Comparison of ENCODE assay signal across 8 cellular contexts in the genomic region with DNA sequence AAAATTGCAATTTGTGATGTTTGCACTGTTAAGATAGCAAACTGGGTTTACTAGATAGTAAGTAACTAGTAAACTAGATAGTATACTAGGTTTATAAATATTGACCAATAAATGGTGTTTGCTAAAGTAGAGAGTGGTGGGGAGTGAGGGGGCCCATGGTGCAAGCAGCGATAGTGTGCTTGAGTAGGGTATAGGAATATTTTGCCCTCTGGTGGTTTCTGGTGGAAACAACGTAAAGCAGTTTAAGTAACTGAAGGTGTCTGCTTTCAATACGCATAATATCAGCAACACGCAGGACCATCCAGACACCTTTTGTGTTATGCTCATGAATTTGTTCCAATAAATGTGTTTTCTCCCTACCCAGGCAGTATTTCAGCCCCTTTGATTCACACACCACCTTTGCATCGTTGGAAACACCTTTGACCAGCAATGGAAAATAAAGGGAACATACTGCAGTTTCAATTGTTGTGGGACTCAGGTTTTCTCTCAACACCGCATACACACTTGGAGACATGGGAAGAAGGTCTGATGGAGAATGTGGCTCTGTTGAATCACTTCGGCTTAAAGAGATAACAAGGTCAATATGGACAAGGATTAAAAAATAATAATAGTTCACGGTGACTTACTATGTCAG. TPM values are rescaled to one million over a fixed set of nuclear protein-coding genes. Genes with fewer than 3 reads are reported as not detected.
A peak's percentile ranks its signal among the peaks of the same experiment; 100 is the strongest.
DNase-seq lines count a peak whose midpoint lies in the region; ATAC-seq, FAIRE-seq and TF ChIP-seq lines count a peak whose summit lies in the region.

No MANE protein-coding gene starts in this region.

- no peaks in the 10 kb centered on the region for H3K9me3 ChIP-seq in A549

- H3K9ac ChIP-seq in KMS-11, result no peak overlapping the region

- TF ChIP-seq POLR2A in A549 (IDR thresholded peaks at IDR 0.05; ENCODE audit: low read length), result no peak

- peak; percentile 40 to 61 for DNase-seq in A549 (ENCODE audit: low read depth in 1 of 2, low spot score in 1 of 2)
- peak; percentile 69 for DNase-seq in ELR (ENCODE audit: low read depth)
- DNase-seq in RWPE1 (ENCODE audit: low spot score), result peak; percentile 51
- DNase-seq in choroid plexus epithelial cell (ENCODE audit: low read depth), result peak; percentile 75
- peak; percentile 32 for DNase-seq in midbrain (lab: John Stamatoyannopoulos, UW)
- DNase-seq in occipital lobe (lab: John Stamatoyannopoulos, UW), result no peak

- POLR2A ChIA-PET in A549 (lab: Yijun Ruan, JAX), result no interaction called here
- POLR2A ChIA-PET in RWPE1 (lab: Yijun Ruan, JAX; ENCODE audit: low non-redundant PET), result no interaction called here

- peak overlapping the region; percentile 38; the same call in 2 of the 3 replicates for H3K4me2 ChIP-seq in A549
- no peak overlapping the region for H3K4me2 ChIP-seq in KMS-11

- H3K4me3 ChIP-seq in A549, result no peak overlapping the region
- H3K4me3 ChIP-seq in KMS-11 (IDR thresholded peaks at IDR 0.05; ENCODE audit: insufficient read depth, low read depth, low read length), result no peak overlapping the region
- H3K4me3 ChIP-seq in choroid plexus epithelial cell (ENCODE audit: low read depth, low read length), result peak overlapping the region; percentile 28

- no peak overlapping the region for H2AFZ ChIP-seq in KMS-11 (ENCODE audit: low read depth)

- peak; percentile 63 to 64; a peak in 4 of 5 replicates for TF ChIP-seq RAD21 in A549 (conservative IDR thresholded peaks at IDR 0.05 in 1 of 2, IDR thresholded peaks at IDR 0.05 in 1 of 2)

- ATAC-seq in A549, result peak; percentile 88
- ATAC-seq in GM21825 (IDR thresholded peaks at IDR 0.05; ENCODE audit: unreplicated experiment), result peak; percentile 77

- peak overlapping the region; percentile 57 to 81 for H3K27ac ChIP-seq in A549
- no peak overlapping the region for H3K27ac ChIP-seq in KMS-11
- no peak overlapping the region for H3K27ac ChIP-seq in RWPE1

- H3K27me3 ChIP-seq in KMS-11 (ENCODE audit: insufficient read depth, low read depth), result no peaks in the 10 kb centered on the region

- no peaks in the 10 kb centered on the region for H3K36me3 ChIP-seq in KMS-11 (ENCODE audit: insufficient read depth)

- peak; percentile 72 for FAIRE-seq in A549 (lab: Jason Lieb, UNC)

- peaks cover 38% of the 10 kb centered on the region for H3K4me1 ChIP-seq in A549
- no peaks in the 10 kb centered on the region for H3K4me1 ChIP-seq in KMS-11 (ENCODE audit: low read depth, poor library complexity, severe bottlenecking)

- 39% methylated on average over 8 of the region's 8 CpGs for WGBS in A549 (ENCODE audit: missing lambda C conversion rate)

- no peak for TF ChIP-seq EP300 in A549 (IDR thresholded peaks at IDR 0.05)

- H4K20me1 ChIP-seq in KMS-11 (ENCODE audit: insufficient read depth), result no peaks in the 10 kb centered on the region

- TF ChIP-seq CTCF in A549 (IDR thresholded peaks at IDR 0.05) (peak; percentile 71), KMS-11 (conservative IDR thresholded peaks at IDR 0.05; ENCODE audit: low read depth, low read length) (peak; percentile 81), RWPE1 (conservative IDR thresholded peaks at IDR 0.05; ENCODE audit: low read depth) (peak; percentile 69), choroid plexus epithelial cell (conservative IDR thresholded peaks at IDR 0.05; ENCODE audit: low read depth, low read length) (peak; percentile 76)

- H3K79me2 ChIP-seq in KMS-11 (ENCODE audit: insufficient read depth, low read depth), result no peaks in the 10 kb centered on the region

- CTCF ChIA-PET in A549 (lab: Yijun Ruan, JAX) (interaction anchor here (1.2 to 1.8 kb wide), 5 partner anchors 10 to 249 kb away, joined by 3 to 6 read pairs (median 3); no protein-coding TSS in a partner anchor), RWPE1 (lab: Yijun Ruan, JAX) (no interaction called here)

TF ChIP-seq in A549, 52 proteins besides CTCF, POLR2A, EP300 and RAD21:
- TF ChIP-seq, protein P1, sequence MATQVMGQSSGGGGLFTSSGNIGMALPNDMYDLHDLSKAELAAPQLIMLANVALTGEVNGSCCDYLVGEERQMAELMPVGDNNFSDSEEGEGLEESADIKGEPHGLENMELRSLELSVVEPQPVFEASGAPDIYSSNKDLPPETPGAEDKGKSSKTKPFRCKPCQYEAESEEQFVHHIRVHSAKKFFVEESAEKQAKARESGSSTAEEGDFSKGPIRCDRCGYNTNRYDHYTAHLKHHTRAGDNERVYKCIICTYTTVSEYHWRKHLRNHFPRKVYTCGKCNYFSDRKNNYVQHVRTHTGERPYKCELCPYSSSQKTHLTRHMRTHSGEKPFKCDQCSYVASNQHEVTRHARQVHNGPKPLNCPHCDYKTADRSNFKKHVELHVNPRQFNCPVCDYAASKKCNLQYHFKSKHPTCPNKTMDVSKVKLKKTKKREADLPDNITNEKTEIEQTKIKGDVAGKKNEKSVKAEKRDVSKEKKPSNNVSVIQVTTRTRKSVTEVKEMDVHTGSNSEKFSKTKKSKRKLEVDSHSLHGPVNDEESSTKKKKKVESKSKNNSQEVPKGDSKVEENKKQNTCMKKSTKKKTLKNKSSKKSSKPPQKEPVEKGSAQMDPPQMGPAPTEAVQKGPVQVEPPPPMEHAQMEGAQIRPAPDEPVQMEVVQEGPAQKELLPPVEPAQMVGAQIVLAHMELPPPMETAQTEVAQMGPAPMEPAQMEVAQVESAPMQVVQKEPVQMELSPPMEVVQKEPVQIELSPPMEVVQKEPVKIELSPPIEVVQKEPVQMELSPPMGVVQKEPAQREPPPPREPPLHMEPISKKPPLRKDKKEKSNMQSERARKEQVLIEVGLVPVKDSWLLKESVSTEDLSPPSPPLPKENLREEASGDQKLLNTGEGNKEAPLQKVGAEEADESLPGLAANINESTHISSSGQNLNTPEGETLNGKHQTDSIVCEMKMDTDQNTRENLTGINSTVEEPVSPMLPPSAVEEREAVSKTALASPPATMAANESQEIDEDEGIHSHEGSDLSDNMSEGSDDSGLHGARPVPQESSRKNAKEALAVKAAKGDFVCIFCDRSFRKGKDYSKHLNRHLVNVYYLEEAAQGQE (IDR thresholded peaks at IDR 0.05), result no peak
- TF ChIP-seq KDM5A (IDR thresholded peaks at IDR 0.05), result no peak
- peak; percentile 64 for TF ChIP-seq SMC3 (IDR thresholded peaks at IDR 0.05)

RNA-seq across cellular contexts. Expression of a gene that starts 16.7 kb away (rescaled TPM):
- polyA plus RNA-seq in A549 (2011; rRNA removed), result 167 and 182 TPM in 2 replicates
- 48.3 and 55.8 TPM in 2 replicates for polyA plus RNA-seq in A549 (2012; cell fraction: cytosol; rRNA removed)
- polyA plus RNA-seq in A549 (2012; cell fraction: nucleus; rRNA removed), result 55.1 and 61.8 TPM in 2 replicates
- 104 to 107 TPM (median 105 TPM) in 3 replicates for polyA plus RNA-seq in A549 (2017; fragmentation: RNase III; extraction: RNeasy Plus Mini Kit Qiagen cat#74134 plus additional on column Dnase treatment)
- 169 and 178 TPM in 2 replicates for polyA minus RNA-seq in A549 (2011; rRNA and poly(A)+ RNA removed)
- 29.8 TPM for total RNA-seq in occipital lobe

Comparison
In these comparisons a context has a peak if more than half of its experiments do, and no peak if none do; other contexts are left out.
1. H3K27ac ChIP-seq: peak in A549 (2 of 2); none in KMS-11 (single experiment) and RWPE1 (single experiment).
2. Peak in every context shown above with its lines, with median percentiles within 50 percentile points of each other: CTCF ChIP-seq.